ENCODE assay signal across 1 cellular context in the genomic region with DNA sequence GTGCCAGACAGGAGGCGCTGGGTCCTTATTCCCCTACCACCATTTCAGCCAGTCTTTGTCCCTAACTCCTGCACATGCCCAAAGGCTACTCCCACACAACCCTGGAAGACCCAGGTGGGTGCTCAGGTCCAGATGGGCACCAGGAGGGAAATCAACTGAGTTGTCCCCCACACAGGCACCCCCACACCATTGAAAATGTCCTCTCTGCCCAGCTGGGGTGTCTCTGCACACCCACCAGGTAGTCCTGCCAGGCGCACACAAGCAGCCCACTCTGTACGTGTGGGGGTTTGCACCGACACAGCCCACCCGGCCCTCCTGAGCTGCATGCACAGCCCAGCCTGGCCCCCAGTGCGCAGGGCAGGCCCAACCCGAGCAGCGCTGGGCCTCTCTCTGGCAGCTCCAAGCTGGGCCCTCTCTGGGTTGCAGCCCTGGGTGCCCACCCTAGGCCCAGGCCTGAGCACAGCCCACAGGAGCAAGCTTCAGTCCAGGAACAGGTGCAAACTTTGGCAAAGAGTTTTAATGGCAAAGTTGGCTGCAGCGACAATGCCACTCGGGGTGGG.
TF ChIP-seq lines count a peak whose summit lies in the region.

No MANE protein-coding gene starts in this region.

TF ChIP-seq in GM12878, 131 proteins besides CTCF, POLR2A, EP300 and RAD21:
- no peak for TF ChIP-seq TBL1XR1 (IDR thresholded peaks at IDR 0.05; ENCODE audit: low read depth, low read length)
- TF ChIP-seq SMC3 (IDR thresholded peaks at IDR 0.05; ENCODE audit: borderline replicate concordance, low read length) = no peak
- TF ChIP-seq MXI1 (IDR thresholded peaks at IDR 0.05; ENCODE audit: low read depth, low read length) = no peak
- TF ChIP-seq NRF1 (conservative IDR thresholded peaks at IDR 0.05; ENCODE audit: low read depth, low read length) = no peak
- no peak for TF ChIP-seq MYC (IDR thresholded peaks at IDR 0.05; ENCODE audit: insufficient read depth, insufficient read length, insufficient replicate concordance, low read length, severe bottlenecking)
- no peak for TF ChIP-seq ZBED1 (IDR thresholded peaks at IDR 0.05; ENCODE audit: borderline replicate concordance)
- no peak for TF ChIP-seq CHD1 (IDR thresholded peaks at IDR 0.05; ENCODE audit: low read depth, low read length)
- no peak for TF ChIP-seq RFX5 (IDR thresholded peaks at IDR 0.05; ENCODE audit: low read depth, low read length)
- no peak for TF ChIP-seq ZSCAN29 (IDR thresholded peaks at IDR 0.05)
- TF ChIP-seq FOXM1 (IDR thresholded peaks at IDR 0.05; ENCODE audit: low read depth, low read length) = no peak
- TF ChIP-seq ATF7 (IDR thresholded peaks at IDR 0.05; ENCODE audit: low read depth) = no peak
- TF ChIP-seq ZNF274 (IDR thresholded peaks at IDR 0.05; ENCODE audit: insufficient read depth, insufficient read length) = no peak
- TF ChIP-seq, protein P1, sequence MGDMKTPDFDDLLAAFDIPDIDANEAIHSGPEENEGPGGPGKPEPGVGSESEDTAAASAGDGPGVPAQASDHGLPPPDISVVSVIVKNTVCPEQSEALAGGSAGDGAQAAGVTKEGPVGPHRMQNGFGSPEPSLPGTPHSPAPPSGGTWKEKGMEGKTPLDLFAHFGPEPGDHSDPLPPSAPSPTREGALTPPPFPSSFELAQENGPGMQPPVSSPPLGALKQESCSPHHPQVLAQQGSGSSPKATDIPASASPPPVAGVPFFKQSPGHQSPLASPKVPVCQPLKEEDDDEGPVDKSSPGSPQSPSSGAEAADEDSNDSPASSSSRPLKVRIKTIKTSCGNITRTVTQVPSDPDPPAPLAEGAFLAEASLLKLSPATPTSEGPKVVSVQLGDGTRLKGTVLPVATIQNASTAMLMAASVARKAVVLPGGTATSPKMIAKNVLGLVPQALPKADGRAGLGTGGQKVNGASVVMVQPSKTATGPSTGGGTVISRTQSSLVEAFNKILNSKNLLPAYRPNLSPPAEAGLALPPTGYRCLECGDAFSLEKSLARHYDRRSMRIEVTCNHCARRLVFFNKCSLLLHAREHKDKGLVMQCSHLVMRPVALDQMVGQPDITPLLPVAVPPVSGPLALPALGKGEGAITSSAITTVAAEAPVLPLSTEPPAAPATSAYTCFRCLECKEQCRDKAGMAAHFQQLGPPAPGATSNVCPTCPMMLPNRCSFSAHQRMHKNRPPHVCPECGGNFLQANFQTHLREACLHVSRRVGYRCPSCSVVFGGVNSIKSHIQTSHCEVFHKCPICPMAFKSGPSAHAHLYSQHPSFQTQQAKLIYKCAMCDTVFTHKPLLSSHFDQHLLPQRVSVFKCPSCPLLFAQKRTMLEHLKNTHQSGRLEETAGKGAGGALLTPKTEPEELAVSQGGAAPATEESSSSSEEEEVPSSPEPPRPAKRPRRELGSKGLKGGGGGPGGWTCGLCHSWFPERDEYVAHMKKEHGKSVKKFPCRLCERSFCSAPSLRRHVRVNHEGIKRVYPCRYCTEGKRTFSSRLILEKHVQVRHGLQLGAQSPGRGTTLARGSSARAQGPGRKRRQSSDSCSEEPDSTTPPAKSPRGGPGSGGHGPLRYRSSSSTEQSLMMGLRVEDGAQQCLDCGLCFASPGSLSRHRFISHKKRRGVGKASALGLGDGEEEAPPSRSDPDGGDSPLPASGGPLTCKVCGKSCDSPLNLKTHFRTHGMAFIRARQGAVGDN (IDR thresholded peaks at IDR 0.05) = no peak
